9 cellular contexts compared by ENCODE assay signal in genomic region chr11:34427171-34427805, GRCh38. TPM values are rescaled to one million over a fixed set of nuclear protein-coding genes. Genes with fewer than 3 reads are reported as not detected.
DNase-seq lines count a peak whose midpoint lies in the region; ATAC-seq, FAIRE-seq and TF ChIP-seq lines count a peak whose summit lies in the region.
"Had no signal": no experiment of that assay in that cellular context is flagged by ENCODE, and none has a peak within 500 bp of the region (broad histone marks: within the 10 kb centered on the region; RNA-seq: fewer than 3 reads in every experiment).

No MANE protein-coding gene starts in this region.

- FAIRE-seq in frontal cortex (lab: Jason Lieb, UNC), result no peak

- peak; percentile 75 for ATAC-seq in omental fat pad (ENCODE audit: low FRiP score)

- H3K9me3 ChIP-seq in prostate gland, result no peaks in the 10 kb centered on the region

- H3K4me3 ChIP-seq in epithelial cell of esophagus (ENCODE audit: low read length) (no peak overlapping the region), prostate gland (no peak overlapping the region)

- peaks cover 1% of the 10 kb centered on the region for H3K4me1 ChIP-seq in prostate gland (replicated peaks)

- no peak overlapping the region for H3K27ac ChIP-seq in prostate gland

- H3K27me3 ChIP-seq in prostate gland (replicated peaks; ENCODE audit: insufficient read depth), result no peaks in the 10 kb centered on the region

- peak; percentile 30 for DNase-seq in GDM1 (lab: John Stamatoyannopoulos, UW)
- peak; percentile 92 for DNase-seq in NOMO-1 treated with dmso at 0.1 percent for 144 hours (lab: John Stamatoyannopoulos, UW; ENCODE audit: unreplicated experiment)
- peak; percentile 90 for DNase-seq in epithelial cell of esophagus (ENCODE audit: low read depth)
- no peak for DNase-seq in omental fat pad (ENCODE audit: low spot score)
- DNase-seq in UCSD-AML1 (lab: John Stamatoyannopoulos, UW; ENCODE audit: unreplicated experiment), result no peak
- no peak for DNase-seq in NCI-H1092 (lab: John Stamatoyannopoulos, UW)
- no peak for DNase-seq in prostate gland (ENCODE audit: low spot score)
- DNase-seq in frontal cortex (ENCODE audit: low spot score in 2 of 2), result no peak
- DNase-seq: NCI-H1694 had no signal

- 35% methylated on average over 4 of the region's 4 CpGs for WGBS in prostate gland

- no peaks in the 10 kb centered on the region for H3K36me3 ChIP-seq in prostate gland

- intact Hi-C loops in prostate gland (cut with DNase I), result no loop called here

- no peak for TF ChIP-seq POLR2A in prostate gland (IDR thresholded peaks at IDR 0.05)

- TF ChIP-seq CTCF in epithelial cell of esophagus (IDR thresholded peaks at IDR 0.05; ENCODE audit: insufficient read depth, low read depth, low read length, missing control alignments) (no peak), omental fat pad (IDR thresholded peaks at IDR 0.05) (no peak), prostate gland (IDR thresholded peaks at IDR 0.05) (no peak)

RNA-seq across cellular contexts. Expression of gene CAT, which starts 11.4 kb away (rescaled TPM):
- 100 to 1,000 TPM; 228 to 429 (median 293) TPM for total RNA-seq in omental fat pad
- total RNA-seq in prostate gland, result 100 to 1,000 TPM in 1 of 2 donors, 10 to 100 TPM in 1; 67.3 to 167 TPM
- 55.0 TPM for total RNA-seq in frontal cortex

Comparison
In these comparisons a context has a peak if more than half of its experiments do, and no peak if none do; other contexts are left out.
1. DNase-seq: peak in GDM1 (single experiment), NOMO-1 treated with dmso at 0.1 percent for 144 hours (single experiment) and epithelial cell of esophagus (single experiment); none in omental fat pad (single experiment), UCSD-AML1 (single experiment), NCI-H1092 (single experiment), prostate gland (single experiment) and frontal cortex (0 of 2).